In the genomic region with DNA sequence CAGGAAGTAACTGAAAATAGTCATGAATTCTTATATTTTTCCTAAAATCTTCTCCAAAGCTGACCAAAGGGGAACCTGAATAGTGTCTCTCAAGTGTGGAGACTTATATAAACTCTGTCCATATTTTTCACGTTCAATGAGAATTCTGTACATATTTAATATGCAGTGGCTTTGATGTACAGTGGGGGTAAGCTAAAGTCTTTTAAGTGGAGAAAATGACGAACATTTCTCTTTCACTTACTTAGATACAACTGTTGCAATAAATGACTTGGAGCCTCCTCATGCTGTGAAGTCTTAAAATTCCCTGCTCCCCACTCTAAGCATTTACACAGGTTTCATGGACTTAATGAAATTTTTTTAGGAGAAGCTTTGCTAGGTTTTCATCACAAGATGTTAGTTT, we compare ENCODE assay signal across 30 cellular contexts.
"Had no signal": no experiment of that assay in that cellular context is flagged by ENCODE, and none has a peak within 500 bp of the region (broad histone marks: within the 10 kb centered on the region; RNA-seq: fewer than 3 reads in every experiment).

No MANE protein-coding gene starts in this region.

- H3K4me1 Mint-ChIP-seq: activated naive CD4-positive, alpha-beta T cell treated with anti-CD3 and anti-CD28 coated beads, Interleukin-2, amount 10 ng/mL, durations not matched to agents 7 days and 5 days; central memory CD8-positive, alpha-beta T cell; endodermal cell had no signal

- H3K27ac ChIP-seq: heart left ventricle, ovary, right lobe of liver, tibial artery, upper lobe of right lung, WERI-Rb-1 had no signal

- H3K36me3 Mint-ChIP-seq: activated naive CD4-positive, alpha-beta T cell treated with anti-CD3 and anti-CD28 coated beads, Interleukin-2, amount 10 ng/mL, durations not matched to agents 7 days and 5 days; immature natural killer cell had no signal

- H3K27ac Mint-ChIP-seq: activated naive CD4-positive, alpha-beta T cell treated with anti-CD3 and anti-CD28 coated beads, Interleukin-2, amount 10 ng/mL, durations not matched to agents 7 days and 5 days; activated T-helper 1 cell treated with anti-CD3 and anti-CD28 coated beads, Interleukin-12 subunit alpha, Interleukin-12 subunit beta, Interleukin-2, Interleukin-4 antibody, amounts not matched to agents 30 ng/mL and 10 ng/mL and 1 ng/mL, durations not matched to agents 14 hours and 24 hours and 36 hours; dendritic cell treated with granulocyte-macrophage colony-stimulating factor and Interleukin-4, amounts not matched to agents 40 ng/mL and 50 ng/mL, for 4 days; endodermal cell; immature natural killer cell; progenitor cell of endocrine pancreas; stimulated activated naive CD8-positive, alpha-beta T cell treated with anti-CD3 and anti-CD28 coated beads, Interleukin-15, Interleukin-2, amounts not matched to agents 100 ng/mL and 50 ng/mL, for 24 hours; T-helper 1 cell treated with Interleukin-12 subunit alpha and Interleukin-12 subunit beta and Interleukin-4 antibody, amounts not matched to agents 30 μg/mL and 1 μg/mL, for 36 hours had no signal

- DNase-seq: activated CD4-positive, alpha-beta T cell treated with anti-CD3 and anti-CD28 coated beads for 48 hours; activated CD4-positive, alpha-beta T cell treated with anti-CD3 and anti-CD28 coated beads, Interleukin-2, amount 50 U/mL, for 48 hours; activated effector memory CD4-positive, alpha-beta T cell treated with anti-CD3 and anti-CD28 coated beads, Interleukin-2, amount 50 U/mL, for 16 hours; activated naive CD4-positive, alpha-beta T cell treated with anti-CD3 and anti-CD28 coated beads, Interleukin-2, amount 10 ng/mL, durations not matched to agents 7 days and 5 days; anterior cingulate cortex; endodermal cell; foreskin fibroblast; heart left ventricle; hypothalamus; immature natural killer cell; kidney; left colon; mammary epithelial cell; ovary; right lobe of liver; stimulated activated CD4-positive, alpha-beta T cell treated with anti-CD3 and anti-CD28 coated beads, Interleukin-12 subunit alpha, Interleukin-12 subunit beta, amount 100 ng/mL, for 4 hours; stimulated activated CD4-positive, alpha-beta T cell treated with anti-CD3 and anti-CD28 coated beads, Interleukin-4, amount 100 ng/mL, for 1 hour; substantia nigra; T-helper 9 cell; tibial artery; upper lobe of right lung; WERI-Rb-1 had no signal

- H3K9me3 ChIP-seq: heart left ventricle, ovary, right lobe of liver, tibial artery, upper lobe of right lung had no signal

- H3K27me3 Mint-ChIP-seq: activated naive CD4-positive, alpha-beta T cell treated with anti-CD3 and anti-CD28 coated beads, Interleukin-2, amount 10 ng/mL, durations not matched to agents 7 days and 5 days; central memory CD8-positive, alpha-beta T cell; dendritic cell treated with granulocyte-macrophage colony-stimulating factor and Interleukin-4, amounts not matched to agents 40 ng/mL and 50 ng/mL, for 4 days; stimulated activated naive CD8-positive, alpha-beta T cell treated with anti-CD3 and anti-CD28 coated beads, Interleukin-15, Interleukin-2, amounts not matched to agents 100 ng/mL and 50 ng/mL, for 24 hours had no signal

- H3K27me3 ChIP-seq: heart left ventricle, ovary, right lobe of liver, tibial artery, upper lobe of right lung had no signal

- H3K4me3 ChIP-seq: heart left ventricle, ovary, right lobe of liver, tibial artery, upper lobe of right lung had no signal

- H3K4me1 ChIP-seq: right lobe of liver, upper lobe of right lung had no signal

- H3K36me3 ChIP-seq: heart left ventricle, ovary, right lobe of liver, tibial artery, upper lobe of right lung, WERI-Rb-1 had no signal

- ATAC-seq: activated CD4-positive, CD25-positive, alpha-beta regulatory T cell treated with anti-CD3 and anti-CD28 coated beads, Interleukin-2, amount 50 U/mL, for 24 hours; esophagus mucosa; heart left ventricle; left colon; right lobe of liver; upper lobe of right lung had no signal

- H3K4me3 Mint-ChIP-seq: activated naive CD4-positive, alpha-beta T cell treated with anti-CD3 and anti-CD28 coated beads, Interleukin-2, amount 10 ng/mL, durations not matched to agents 7 days and 5 days; activated T-helper 1 cell treated with anti-CD3 and anti-CD28 coated beads, Interleukin-12 subunit alpha, Interleukin-12 subunit beta, Interleukin-2, Interleukin-4 antibody, amounts not matched to agents 30 ng/mL and 10 ng/mL and 1 ng/mL, durations not matched to agents 14 hours and 24 hours and 36 hours; central memory CD8-positive, alpha-beta T cell; dendritic cell treated with granulocyte-macrophage colony-stimulating factor and Interleukin-4, amounts not matched to agents 40 ng/mL and 50 ng/mL, for 4 days; endodermal cell; immature natural killer cell; stimulated activated naive CD8-positive, alpha-beta T cell treated with anti-CD3 and anti-CD28 coated beads, Interleukin-15, Interleukin-2, amounts not matched to agents 100 ng/mL and 50 ng/mL, for 24 hours; T-helper 1 cell treated with Interleukin-12 subunit alpha and Interleukin-12 subunit beta and Interleukin-4 antibody, amounts not matched to agents 30 μg/mL and 1 μg/mL, for 36 hours had no signal

- H3K9me3 Mint-ChIP-seq: activated naive CD4-positive, alpha-beta T cell treated with anti-CD3 and anti-CD28 coated beads, Interleukin-2, amount 10 ng/mL, durations not matched to agents 7 days and 5 days; activated T-helper 1 cell treated with anti-CD3 and anti-CD28 coated beads, Interleukin-12 subunit alpha, Interleukin-12 subunit beta, Interleukin-2, Interleukin-4 antibody, amounts not matched to agents 30 ng/mL and 10 ng/mL and 1 ng/mL, durations not matched to agents 14 hours and 24 hours and 36 hours; endodermal cell; immature natural killer cell; stimulated activated naive CD8-positive, alpha-beta T cell treated with anti-CD3 and anti-CD28 coated beads, Interleukin-15, Interleukin-2, amounts not matched to agents 100 ng/mL and 50 ng/mL, for 24 hours; T-helper 1 cell treated with Interleukin-12 subunit alpha and Interleukin-12 subunit beta and Interleukin-4 antibody, amounts not matched to agents 30 μg/mL and 1 μg/mL, for 36 hours had no signal
